ENCODE assay signal across 8 cellular contexts in the genomic region with DNA sequence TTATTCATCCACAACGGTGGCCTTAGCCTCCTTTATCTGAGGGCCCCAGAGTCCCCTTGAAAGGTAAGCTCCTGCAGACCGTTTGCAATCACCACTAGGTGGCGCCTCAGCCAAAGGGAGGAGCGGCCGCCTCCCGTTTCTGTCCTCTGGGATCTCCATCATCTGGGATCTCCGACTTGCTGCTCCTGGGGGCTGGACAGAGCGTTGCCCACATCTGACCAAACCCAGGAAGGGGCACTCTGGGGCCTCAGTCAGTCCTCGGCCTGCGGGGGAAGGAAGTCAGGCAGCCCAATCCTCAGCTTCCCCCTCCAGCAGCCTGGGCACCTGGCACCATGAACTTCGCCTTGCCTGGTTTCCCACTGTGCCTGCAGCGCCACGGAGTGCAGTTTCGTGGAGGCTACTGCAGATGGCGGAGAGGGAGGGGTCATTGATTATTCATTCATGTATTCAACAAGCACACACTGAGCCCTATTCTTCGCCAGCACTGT. TPM values are rescaled to one million over a fixed set of nuclear protein-coding genes. Genes with fewer than 3 reads are reported as not detected.
DNase-seq lines count a peak whose midpoint lies in the region; ATAC-seq, FAIRE-seq and TF ChIP-seq lines count a peak whose summit lies in the region.

No MANE protein-coding gene starts in this region.

- H3K27me3 ChIP-seq in right lobe of liver, result no peaks in the 10 kb centered on the region

- WGBS in right lobe of liver (ENCODE audit: insufficient coverage, low coverage, low lambda C conversion rate, missing lambda C conversion rate), result 25% methylated on average over 4 of the region's 16 CpGs

- H3K36me3 ChIP-seq in right lobe of liver, result no peaks in the 10 kb centered on the region

- H3K27ac ChIP-seq in right lobe of liver, result no peak overlapping the region

- peak; percentile 91 for TF ChIP-seq CTCF in choroid plexus epithelial cell (conservative IDR thresholded peaks at IDR 0.05; ENCODE audit: low read depth, low read length)
- TF ChIP-seq CTCF in right lobe of liver (IDR thresholded peaks at IDR 0.05), result peak; percentile 78 to 85 (median 82)

- H3K4me1 ChIP-seq in right lobe of liver, result no peaks in the 10 kb centered on the region

- ATAC-seq in right lobe of liver, result peak; percentile 64 to 77 (median 76)

- DNase-seq in AG08396 (ENCODE audit: low spot score), result peak; percentile 76
- DNase-seq in GM18507 (ENCODE audit: extremely low spot score, insufficient read length, low read depth), result peak; percentile 36
- DNase-seq in NCI-H2171 (lab: John Stamatoyannopoulos, UW), result peak; percentile 80
- peak; percentile 36 for DNase-seq in activated CD4-positive, alpha-beta T cell treated with anti-CD3 and anti-CD28 coated beads for 1 hour
- DNase-seq in choroid plexus epithelial cell (ENCODE audit: low read depth), result peak; percentile 77
- DNase-seq in right lobe of liver, result peak; percentile 68 to 73 (median 71)
- DNase-seq in stimulated activated CD8-positive, alpha-beta memory T cell treated with anti-CD3 and anti-CD28 coated beads, Interleukin-12 subunit alpha, Interleukin-12 subunit beta, amount 100 ng/mL, for 4 hours (ENCODE audit: low read depth), result peak; percentile 27
- no peak for DNase-seq in ureter (ENCODE audit: low spot score)

- H3K9me3 ChIP-seq in right lobe of liver, result no peaks in the 10 kb centered on the region

- H3K4me3 ChIP-seq in choroid plexus epithelial cell (ENCODE audit: low read depth, low read length) (no peak overlapping the region), right lobe of liver (no peak overlapping the region)

- no peak for TF ChIP-seq POLR2A in right lobe of liver (IDR thresholded peaks at IDR 0.05)

- intact Hi-C loops in right lobe of liver (cut with DNase I), result loop anchor here in 1 of 2 donors (10.0 kb wide), 1 partner anchor 372 kb away; no protein-coding TSS in a partner anchor

- FAIRE-seq in GM18507 (lab: Jason Lieb, UNC), result no peak

RNA-seq across cellular contexts. Expression of a gene that starts 23.5 kb away (rescaled TPM):
- total RNA-seq in right lobe of liver (10 to 100 TPM in 4 of 6 experiments, 1 to 10 TPM in 2; 5.7 to 22.1 (median 12.2) TPM), ureter (67.7 TPM)
